ENCODE assay signal across 8 cellular contexts in the genomic region with DNA sequence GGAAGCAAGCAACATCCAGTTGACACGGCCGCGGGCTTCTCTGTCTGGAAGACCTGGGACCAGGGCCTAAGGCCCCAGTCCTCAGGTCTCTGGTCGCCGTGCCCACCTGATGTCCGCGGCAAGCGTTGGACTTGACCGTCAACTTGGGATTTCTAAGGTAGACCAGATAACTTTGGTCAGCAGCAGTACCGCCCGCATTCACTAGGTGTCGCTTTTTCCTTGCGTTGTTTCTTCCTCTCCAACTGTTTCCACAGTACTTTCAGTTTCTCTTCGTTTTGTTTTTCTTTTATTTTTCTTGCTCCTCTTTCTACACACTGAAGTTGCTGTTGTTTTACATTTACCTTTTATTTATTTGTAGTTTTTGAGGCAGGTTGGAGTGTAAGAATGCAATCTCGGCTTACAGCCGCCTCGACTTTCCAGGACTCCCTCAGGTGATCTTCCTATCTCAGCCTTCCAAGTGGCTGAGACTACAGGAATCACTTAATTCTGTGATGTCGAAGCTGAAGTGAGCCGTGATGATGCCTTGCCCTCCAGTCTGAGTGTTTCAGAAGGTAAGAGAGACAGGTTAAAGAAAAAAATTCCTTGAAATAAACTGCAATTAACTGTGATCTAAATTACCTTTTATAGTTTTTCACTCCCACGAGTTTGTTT.
DNase-seq lines count a peak whose midpoint lies in the region; ATAC-seq and TF ChIP-seq lines count a peak whose summit lies in the region.
"Not testable (repeated sequence)": the region's sequence is repeated elsewhere in the genome, so short reads cannot be mapped to it uniquely, and the experiment has no call there.

No MANE protein-coding gene starts in this region.

- ATAC-seq in GM18511 (IDR thresholded peaks at IDR 0.05; ENCODE audit: unreplicated experiment) (peak; percentile 43), GM21390 (IDR thresholded peaks at IDR 0.05; ENCODE audit: unreplicated experiment) (peak; percentile 58), HG02763 (IDR thresholded peaks at IDR 0.05; ENCODE audit: unreplicated experiment) (peak; percentile 44), HG03432 (IDR thresholded peaks at IDR 0.05; ENCODE audit: unreplicated experiment) (peak; percentile 61), foreskin keratinocyte (peak; percentile 29), memory B cell (ENCODE audit: low read depth) (peak; percentile 62)
- ATAC-seq in activated CD4-positive, CD25-positive, alpha-beta regulatory T cell treated with anti-CD3 and anti-CD28 coated beads, Interleukin-2, amount 50 U/mL, for 24 hours: peak; percentile 55 to 59
- ATAC-seq in stimulated activated naive CD8-positive, alpha-beta T cell treated with anti-CD3 and anti-CD28 coated beads, Interleukin-15, amount 100 ng/mL, for 72 hours: peak; percentile 51

- H3K27me3 ChIP-seq in foreskin keratinocyte: not testable (repeated sequence)

- H3K27me3 Mint-ChIP-seq in memory B cell; stimulated activated naive CD8-positive, alpha-beta T cell treated with anti-CD3 and anti-CD28 coated beads, Interleukin-15, amount 100 ng/mL, for 72 hours: not testable (repeated sequence)

- not testable (repeated sequence) for DNase-seq in foreskin keratinocyte; memory B cell (ENCODE audit: low spot score in 2 of 2); stimulated activated naive CD8-positive, alpha-beta T cell treated with anti-CD3 and anti-CD28 coated beads, Interleukin-15, amount 100 ng/mL, for 72 hours

- H3K4me1 ChIP-seq in foreskin keratinocyte: not testable (repeated sequence)

- H3K4me1 Mint-ChIP-seq in memory B cell; stimulated activated naive CD8-positive, alpha-beta T cell treated with anti-CD3 and anti-CD28 coated beads, Interleukin-15, amount 100 ng/mL, for 72 hours: not testable (repeated sequence)

- H3K27ac Mint-ChIP-seq in memory B cell; stimulated activated naive CD8-positive, alpha-beta T cell treated with anti-CD3 and anti-CD28 coated beads, Interleukin-15, amount 100 ng/mL, for 72 hours: not testable (repeated sequence)

- not testable (repeated sequence) for H3K9me3 Mint-ChIP-seq in memory B cell; stimulated activated naive CD8-positive, alpha-beta T cell treated with anti-CD3 and anti-CD28 coated beads, Interleukin-15, amount 100 ng/mL, for 72 hours

- TF ChIP-seq CTCF in foreskin keratinocyte (conservative IDR thresholded peaks at IDR 0.05): not testable (repeated sequence)

- not testable (repeated sequence) for H3K4me3 Mint-ChIP-seq in memory B cell; stimulated activated naive CD8-positive, alpha-beta T cell treated with anti-CD3 and anti-CD28 coated beads, Interleukin-15, amount 100 ng/mL, for 72 hours

- H3K36me3 Mint-ChIP-seq in memory B cell: not testable (repeated sequence)

- H3K27ac ChIP-seq in foreskin keratinocyte: not testable (repeated sequence)
